Comparison of ENCODE assay signal across 23 cellular contexts in genomic region chr19:1563251-1563650, GRCh38. TPM values are rescaled to one million over a fixed set of nuclear protein-coding genes. Genes with fewer than 3 reads are reported as not detected.
DNase-seq lines count a peak whose midpoint lies in the region; ATAC-seq, FAIRE-seq and TF ChIP-seq lines count a peak whose summit lies in the region.
"Had no signal": no experiment of that assay in that cellular context is flagged by ENCODE, and none has a peak within 500 bp of the region (broad histone marks: within the 10 kb centered on the region; RNA-seq: fewer than 3 reads in every experiment).

No MANE protein-coding gene starts in this region.

- TF ChIP-seq CTCF in H9 (conservative IDR thresholded peaks at IDR 0.05) (no peak), K562 (IDR thresholded peaks at IDR 0.05 in 2 of 3, conservative IDR thresholded peaks at IDR 0.05 in 1 of 3; ENCODE audit: insufficient read depth in 2 of 3, low read depth in 1 of 3, low read length in 3 of 3) (no peak), mesothelial cell of epicardium (IDR thresholded peaks at IDR 0.05; ENCODE audit: unreplicated experiment) (no peak), type B pancreatic cell (conservative IDR thresholded peaks at IDR 0.05) (no peak)

- TF ChIP-seq RAD21 in K562 (CRISPR knock-in tag; conservative IDR thresholded peaks at IDR 0.05 in 1 of 2, IDR thresholded peaks at IDR 0.05 in 1 of 2) = no peak

- no peak for ATAC-seq in K562
- ATAC-seq in HG03196 (IDR thresholded peaks at IDR 0.05; ENCODE audit: unreplicated experiment) = no peak
- ATAC-seq: HepG2, Panc1, SK-N-SH treated with all-trans-retinoic acid at 6 μM for 48 hours had no signal

- H3K9me3 Mint-ChIP-seq in H9 = no peaks in the 10 kb centered on the region
- H3K9me3 Mint-ChIP-seq in mesothelial cell of epicardium = no peaks in the 10 kb centered on the region
- H3K9me3 Mint-ChIP-seq in type B pancreatic cell = no peaks in the 10 kb centered on the region
- H3K9me3 Mint-ChIP-seq: HFFc6 had no signal

- peaks cover 3% of the 10 kb centered on the region; the same call in 1 of the 3 replicates for H3K36me3 ChIP-seq in K562 (ENCODE audit: control insufficient read depth, insufficient read depth, low read length)

- no peak overlapping the region for H3K14ac ChIP-seq in H9 (ENCODE audit: insufficient read depth, low read length)

- intact Hi-C loops in K562 (cut with micrococcal nuclease) = no loop called here

- H3K56ac ChIP-seq in H9 (ENCODE audit: insufficient read length, low read depth, low read length) = no peak overlapping the region

- no peaks in the 10 kb centered on the region for H3K9me3 ChIP-seq in H9 (ENCODE audit: control insufficient read depth, low read depth, low read length)
- H3K9me3 ChIP-seq in K562 (replicated peaks; ENCODE audit: control insufficient read depth, insufficient read depth, low read depth, low read length) = no peaks in the 10 kb centered on the region

- no peak overlapping the region for H4K8ac ChIP-seq in H9 (replicated peaks; ENCODE audit: insufficient read length, low read depth, low read length)

- H3K36me3 Mint-ChIP-seq in H9 (ENCODE audit: insufficient read depth in 1 of 3, low read depth in 3 of 3) (peaks cover 8 to 42% (median 36%) of the 10 kb centered on the region in 3 experiments; a peak in 6 of 7 replicates), mesothelial cell of epicardium (peaks cover 12% of the 10 kb centered on the region), type B pancreatic cell (peaks cover 4% of the 10 kb centered on the region)

- FAIRE-seq in K562 (lab: Jason Lieb, UNC) = no peak
- FAIRE-seq: A204.1, H54, HepG2 had no signal

- H3K27me3 ChIP-seq in H9 (ENCODE audit: insufficient read depth, low read length) (no peaks in the 10 kb centered on the region), K562 (ENCODE audit: control insufficient read depth in 2 of 2, insufficient read depth in 2 of 2, low read length in 2 of 2) (no peaks in the 10 kb centered on the region)

- no peak overlapping the region for H4K5ac ChIP-seq in H9 (ENCODE audit: insufficient read length, low read depth, low read length)

- CTCF ChIA-PET in K562 (lab: Yijun Ruan, JAX; ENCODE audit: low intra/inter-chr PET ratio) = no interaction called here

- H2AK5ac ChIP-seq in H9 (ENCODE audit: insufficient read length, low read length) = no peak overlapping the region

- H3K4ac ChIP-seq in H9 (ENCODE audit: low read depth, low read length) = no peak overlapping the region

- no peaks in the 10 kb centered on the region for H4K20me1 ChIP-seq in H9 (ENCODE audit: control insufficient read depth, insufficient read depth, insufficient read length)
- H4K20me1 ChIP-seq in K562 (replicated peaks; ENCODE audit: control insufficient read depth, insufficient read depth, low read length) = peaks cover 5% of the 10 kb centered on the region

- H3K27ac Mint-ChIP-seq in H9 (peak overlapping the region in 2 of 3 experiments; percentile 56 to 62; a peak in 2 of 7 replicates), mesothelial cell of epicardium (peak overlapping the region; percentile 53), type B pancreatic cell (peak overlapping the region; percentile 29)
- H3K27ac Mint-ChIP-seq: HFFc6 had no signal

- no peak overlapping the region for H2BK12ac ChIP-seq in H9 (ENCODE audit: insufficient read length, low read depth, low read length)

- H3K4me2 ChIP-seq in H9 (ENCODE audit: insufficient read depth, insufficient read length, low read length) (no peak overlapping the region), K562 (ENCODE audit: insufficient read depth, low read length) (no peak overlapping the region)

- peaks cover 8% of the 10 kb centered on the region for H3K79me1 ChIP-seq in H9 (ENCODE audit: insufficient read depth, low read depth, low read length, poor library complexity, severe bottlenecking)

- H3T11ph ChIP-seq in H9 (ENCODE audit: low read length) = no peak overlapping the region

- no peak overlapping the region for H2BK20ac ChIP-seq in H9 (ENCODE audit: low read depth, low read length, poor library complexity, severe bottlenecking)

- POLR2A ChIA-PET in K562 (lab: Yijun Ruan, JAX) = interaction anchor here (0.5 to 0.9 kb wide), 2 partner anchors 22 to 41 kb away, joined by 4 to 5 read pairs; no protein-coding TSS in a partner anchor

- no peaks in the 10 kb centered on the region for H3K4me1 ChIP-seq in H9 (ENCODE audit: insufficient read depth, low read length)
- peaks cover 0 to 55% of the 10 kb centered on the region in 2 experiments; a peak in 4 of 5 replicates for H3K4me1 ChIP-seq in K562 (replicated peaks in 1 of 2; ENCODE audit: control insufficient read depth in 2 of 2, insufficient read depth in 2 of 2, low read length in 2 of 2)

- H3K23ac ChIP-seq in H9 (ENCODE audit: insufficient read length, low read depth, low read length) = no peak overlapping the region

- no peak overlapping the region for H3K9ac ChIP-seq in H9 (ENCODE audit: extremely low read depth, insufficient read length, low read length)
- H3K9ac ChIP-seq in K562 (ENCODE audit: insufficient read depth in 1 of 2, low read depth in 2 of 2, low read length in 2 of 2) = peak overlapping the region in 1 of 2 experiments; percentile 2; a peak in 2 of 4 replicates

- no peaks in the 10 kb centered on the region for H3K27me3 Mint-ChIP-seq in H9 (ENCODE audit: low read depth)
- no peaks in the 10 kb centered on the region for H3K27me3 Mint-ChIP-seq in mesothelial cell of epicardium (ENCODE audit: low read depth)
- H3K27me3 Mint-ChIP-seq in type B pancreatic cell = no peaks in the 10 kb centered on the region

- peaks cover 41% of the 10 kb centered on the region; the same call in 1 of the 2 replicates for H3K79me2 ChIP-seq in H9 (ENCODE audit: insufficient read depth, low read length)
- peaks cover 45% of the 10 kb centered on the region for H3K79me2 ChIP-seq in K562 (ENCODE audit: control insufficient read depth, insufficient read depth, low read length)

- no peak overlapping the region for H2BK120ac ChIP-seq in H9 (ENCODE audit: low read depth, low read length, poor library complexity, severe bottlenecking)

- no peak for TF ChIP-seq EP300 in K562 (IDR thresholded peaks at IDR 0.05; ENCODE audit: low read length)

- H3K4me3 Mint-ChIP-seq in H9 = no peak overlapping the region
- no peak overlapping the region for H3K4me3 Mint-ChIP-seq in mesothelial cell of epicardium
- H3K4me3 Mint-ChIP-seq in type B pancreatic cell = no peak overlapping the region
- H3K4me3 Mint-ChIP-seq: HFFc6 had no signal

- no peak overlapping the region for H3K27ac ChIP-seq in H9 (ENCODE audit: insufficient read length, low read depth, low read length)
- no peak overlapping the region for H3K27ac ChIP-seq in K562 (ENCODE audit: extremely low read depth, low read depth, low read length)
- H3K27ac ChIP-seq: HL-60 had no signal

- H3K23me2 ChIP-seq in H9 (ENCODE audit: insufficient read length, low read depth, low read length, poor library complexity, severe bottlenecking) = no peaks in the 10 kb centered on the region

- H4K91ac ChIP-seq in H9 (ENCODE audit: insufficient read length, low read depth, low read length) = no peak overlapping the region

- no peak overlapping the region for H2BK15ac ChIP-seq in H9 (ENCODE audit: low read depth, low read length)

- TF ChIP-seq POLR2A in K562 (conservative IDR thresholded peaks at IDR 0.05) = no peak

- H2AFZ ChIP-seq in H9 (ENCODE audit: low read length) (no peak overlapping the region), K562 (ENCODE audit: low read depth, low read length) (no peak overlapping the region)

- no peaks in the 10 kb centered on the region for H3K9me1 ChIP-seq in K562 (ENCODE audit: control insufficient read depth, insufficient read depth, low read length)

- no peak overlapping the region for H2BK5ac ChIP-seq in H9 (ENCODE audit: insufficient read length, low read length)

- no peak for DNase-seq in H9
- DNase-seq in K562 (ENCODE audit: extremely low read depth in 1 of 4, low spot score in 3 of 4) = no peak
- DNase-seq in mesothelial cell of epicardium (ENCODE audit: low spot score in 2 of 2, unreplicated experiment in 2 of 2) = no peak
- no peak for DNase-seq in type B pancreatic cell (ENCODE audit: extremely low spot score, unreplicated experiment)
- DNase-seq in midbrain (lab: John Stamatoyannopoulos, UW) = no peak
- no peak for DNase-seq in OCI-M2 (lab: John Stamatoyannopoulos, UW; ENCODE audit: unreplicated experiment)
- DNase-seq: DMS79, HFFc6, KG1, NCI-H1105, NCI-H146, NCI-H2029, NCI-H226, NCI-H510A treated with DMSO at 0.1 percent for 48 hours, NCI-H748 treated with DMSO at 0.1 percent for 48 hours had no signal

- no peak overlapping the region for H3K18ac ChIP-seq in H9 (ENCODE audit: insufficient read length, low read depth, low read length)

- H3K4me3 ChIP-seq in K562 = no peak overlapping the region

- in situ Hi-C loops in K562 (cut with MboI) = no loop called here

- no CpG with 5 or more reads among the region's 6 CpGs for WGBS in H9 (ENCODE audit: extremely low coverage, insufficient read length, low lambda C conversion rate)
- 83% methylated on average over 6 of the region's 6 CpGs for WGBS in K562 (ENCODE audit: insufficient coverage, low coverage, missing lambda C conversion rate)

- BruUV-seq in K562 (replicated peaks; lab: Mats Ljungman, UMichigan) = no TSS peak

- H3K4me1 Mint-ChIP-seq in H9 = peaks cover 0 to 11% of the 10 kb centered on the region in 2 experiments; a peak in 2 of 4 replicates
- peaks cover 8% of the 10 kb centered on the region for H3K4me1 Mint-ChIP-seq in mesothelial cell of epicardium
- peaks cover 7% of the 10 kb centered on the region for H3K4me1 Mint-ChIP-seq in type B pancreatic cell (ENCODE audit: unreplicated experiment)

RNA-seq across cellular contexts. Expression of gene MEX3D, which starts 4.9 kb away (rescaled TPM):
- total RNA-seq in H9 (2021) = 70.4 and 75.9 TPM in 2 replicates
- 1.3 and 3.7 TPM in 2 replicates for total RNA-seq in K562 (2011; cell fraction: chromatin; rRNA removed; ENCODE audit: low replicate concordance)
- 7.0 and 7.7 TPM in 2 replicates for total RNA-seq in K562 (2011; cell fraction: nucleolus; rRNA removed)
- total RNA-seq in K562 (2011; cell fraction: nucleoplasm; rRNA removed) = 3.1 and 3.2 TPM in 2 replicates
- 39.3 and 48.8 TPM in 2 replicates for total RNA-seq in K562 (2014; rRNA removed)
- total RNA-seq in K562 (2014; rRNA removed; fragmentation: Illumina TruSeq; extraction: Trizol) = 5.7 and 6.5 TPM in 2 replicates
- total RNA-seq in K562 (2015; rRNA removed; fragmentation: Illumina TruSeq; extraction: Trizol) = 9.5 and 9.8 TPM in 2 replicates
- 34.0 and 35.9 TPM in 2 replicates for total RNA-seq in K562 (2021)
- 2.6 and 3.3 TPM in 2 replicates for polyA plus RNA-seq in K562 (2011; rRNA removed)
- 3.5 and 29.9 TPM in 2 replicates for polyA plus RNA-seq in K562 (2011; cell fraction: cytosol; rRNA removed)
- polyA plus RNA-seq in K562 (2011; cell fraction: nucleus; rRNA removed) = 2.1 and 5.8 TPM in 2 replicates
- 6.4 and 7.7 TPM in 2 replicates for polyA plus RNA-seq in K562 (2012)
- 2.6 and 4.4 TPM in 2 replicates for polyA plus RNA-seq in K562 (2014; fragmentation: Illumina TruSeq; extraction: Trizol)
- polyA plus RNA-seq in K562 (2014; fragmentation: Nextera tagmentation; extraction: Ambion mirVana) = 1 to 10 TPM; 1.7 to 1.9 TPM
- 11.6 and 11.9 TPM in 2 replicates for polyA plus RNA-seq in K562 (2014; rRNA removed)
- polyA minus RNA-seq in K562 (2011; rRNA and poly(A)+ RNA removed) = 1.0 and 1.6 TPM in 2 replicates
- polyA minus RNA-seq in K562 (2011; cell fraction: cytosol; rRNA and poly(A)+ RNA removed) = 20.2 and 21.8 TPM in 2 replicates
- 2.4 and 3.0 TPM in 2 replicates for polyA minus RNA-seq in K562 (2011; cell fraction: nucleus; rRNA and poly(A)+ RNA removed)
- total RNA-seq in mesothelial cell of epicardium = 91.7 to 96.3 TPM (median 93.1 TPM) in 3 replicates
- 79.0 and 82.0 TPM in 2 replicates for total RNA-seq in type B pancreatic cell (ENCODE audit: low replicate concordance)

RNA-seq across cellular contexts. Expression of gene MBD3, which starts 29.4 kb away (rescaled TPM):
- 126 and 128 TPM in 2 replicates for total RNA-seq in H9 (2021)
- total RNA-seq in K562 (2011; cell fraction: chromatin; rRNA removed; ENCODE audit: low replicate concordance) = 89.8 and 204 TPM in 2 replicates
- total RNA-seq in K562 (2011; cell fraction: nucleolus; rRNA removed) = 153 TPM in 2 replicates
- total RNA-seq in K562 (2011; cell fraction: nucleoplasm; rRNA removed) = 99.7 and 106 TPM in 2 replicates
- total RNA-seq in K562 (2014; rRNA removed) = 135 and 157 TPM in 2 replicates
- total RNA-seq in K562 (2014; rRNA removed; fragmentation: Illumina TruSeq; extraction: Trizol) = 11.4 and 12.6 TPM in 2 replicates
- 51.9 and 62.9 TPM in 2 replicates for total RNA-seq in K562 (2015; rRNA removed; fragmentation: Illumina TruSeq; extraction: Trizol)
- total RNA-seq in K562 (2021) = 114 and 137 TPM in 2 replicates
- 30.9 and 37.9 TPM in 2 replicates for polyA plus RNA-seq in K562 (2011; rRNA removed)
- 58.0 and 173 TPM in 2 replicates for polyA plus RNA-seq in K562 (2011; cell fraction: cytosol; rRNA removed)
- polyA plus RNA-seq in K562 (2011; cell fraction: nucleus; rRNA removed) = 66.0 and 127 TPM in 2 replicates
- polyA plus RNA-seq in K562 (2012) = 65.7 and 74.0 TPM in 2 replicates
- 7.7 and 39.8 TPM in 2 replicates for polyA plus RNA-seq in K562 (2014; fragmentation: Illumina TruSeq; extraction: Trizol)
- under 1 TPM; 0.24 to 0.52 TPM for polyA plus RNA-seq in K562 (2014; fragmentation: Nextera tagmentation; extraction: Ambion mirVana)
- polyA plus RNA-seq in K562 (2014; rRNA removed) = 94.4 and 103 TPM in 2 replicates
- 35.8 and 69.0 TPM in 2 replicates for polyA minus RNA-seq in K562 (2011; rRNA and poly(A)+ RNA removed)
- 99.0 and 105 TPM in 2 replicates for polyA minus RNA-seq in K562 (2011; cell fraction: cytosol; rRNA and poly(A)+ RNA removed)
- polyA minus RNA-seq in K562 (2011; cell fraction: nucleus; rRNA and poly(A)+ RNA removed) = 27.9 and 29.1 TPM in 2 replicates
- total RNA-seq in mesothelial cell of epicardium = 103 to 111 TPM (median 105 TPM) in 3 replicates
- total RNA-seq in type B pancreatic cell (ENCODE audit: low replicate concordance) = 78.8 and 110 TPM in 2 replicates

RNA-seq across cellular contexts. Expression of gene PLK5, which starts 39.4 kb away (rescaled TPM):
- 0.50 and 0.57 TPM in 2 replicates for total RNA-seq in H9 (2021)
- total RNA-seq in K562 (2011; cell fraction: chromatin; rRNA removed; ENCODE audit: low replicate concordance) = 0.25 and 1.2 TPM in 2 replicates
- 0.53 and 0.83 TPM in 2 replicates for total RNA-seq in K562 (2011; cell fraction: nucleolus; rRNA removed)
- 0.44 and 0.53 TPM in 2 replicates for total RNA-seq in K562 (2011; cell fraction: nucleoplasm; rRNA removed)
- total RNA-seq in K562 (2014; rRNA removed) = 0.12 and 0.23 TPM in 2 replicates
- total RNA-seq in K562 (2014; rRNA removed; fragmentation: Illumina TruSeq; extraction: Trizol) = not detected in 2 replicates
- total RNA-seq in K562 (2015; rRNA removed; fragmentation: Illumina TruSeq; extraction: Trizol) = not detected in 2 replicates
- total RNA-seq in K562 (2021) = 0.16 TPM in 1 of 2 replicates, not detected in the other
- polyA plus RNA-seq in K562 (2011; rRNA removed) = 0.04 and 0.08 TPM in 2 replicates
- polyA plus RNA-seq in K562 (2011; cell fraction: cytosol; rRNA removed) = 0.06 and 0.16 TPM in 2 replicates
- 0.81 and 1.6 TPM in 2 replicates for polyA plus RNA-seq in K562 (2011; cell fraction: nucleus; rRNA removed)
- 0.08 TPM in 1 of 2 replicates, not detected in the other for polyA plus RNA-seq in K562 (2012)
- polyA plus RNA-seq in K562 (2014; fragmentation: Illumina TruSeq; extraction: Trizol) = not detected in 2 replicates
- polyA plus RNA-seq in K562 (2014; fragmentation: Nextera tagmentation; extraction: Ambion mirVana) = not detected
- polyA plus RNA-seq in K562 (2014; rRNA removed) = 0.07 and 0.27 TPM in 2 replicates
- not detected in 2 replicates for polyA minus RNA-seq in K562 (2011; rRNA and poly(A)+ RNA removed)
- not detected in 2 replicates for polyA minus RNA-seq in K562 (2011; cell fraction: cytosol; rRNA and poly(A)+ RNA removed)
- 0.67 TPM in 2 replicates for polyA minus RNA-seq in K562 (2011; cell fraction: nucleus; rRNA and poly(A)+ RNA removed)
- total RNA-seq in mesothelial cell of epicardium = 0.38 to 0.51 TPM (median 0.38 TPM) in 3 replicates
- total RNA-seq in type B pancreatic cell (ENCODE audit: low replicate concordance) = 0.24 TPM in 1 of 2 replicates, not detected in the other
- total RNA-seq: HepG2, HT-29 had no signal
- polyA plus RNA-seq: HepG2 had no signal

RNA-seq across cellular contexts. Expression of gene UQCR11, which starts 42.0 kb away (rescaled TPM):
- 166 and 174 TPM in 2 replicates for total RNA-seq in H9 (2021)
- 49.4 and 136 TPM in 2 replicates for total RNA-seq in K562 (2011; cell fraction: chromatin; rRNA removed; ENCODE audit: low replicate concordance)
- 110 and 114 TPM in 2 replicates for total RNA-seq in K562 (2011; cell fraction: nucleolus; rRNA removed)
- total RNA-seq in K562 (2011; cell fraction: nucleoplasm; rRNA removed) = 78.5 and 82.1 TPM in 2 replicates
- 203 and 259 TPM in 2 replicates for total RNA-seq in K562 (2014; rRNA removed)
- total RNA-seq in K562 (2014; rRNA removed; fragmentation: Illumina TruSeq; extraction: Trizol) = 62.7 and 65.9 TPM in 2 replicates
- total RNA-seq in K562 (2015; rRNA removed; fragmentation: Illumina TruSeq; extraction: Trizol) = 94.2 and 104 TPM in 2 replicates
- total RNA-seq in K562 (2021) = 355 and 411 TPM in 2 replicates
- polyA plus RNA-seq in K562 (2011; rRNA removed) = 390 and 494 TPM in 2 replicates
- 245 and 412 TPM in 2 replicates for polyA plus RNA-seq in K562 (2011; cell fraction: cytosol; rRNA removed)
- 128 and 175 TPM in 2 replicates for polyA plus RNA-seq in K562 (2011; cell fraction: nucleus; rRNA removed)
- 203 and 322 TPM in 2 replicates for polyA plus RNA-seq in K562 (2012)
- polyA plus RNA-seq in K562 (2014; fragmentation: Illumina TruSeq; extraction: Trizol) = 57.6 and 122 TPM in 2 replicates
- 100 to 1,000 TPM; 225 to 394 TPM for polyA plus RNA-seq in K562 (2014; fragmentation: Nextera tagmentation; extraction: Ambion mirVana)
- 329 and 366 TPM in 2 replicates for polyA plus RNA-seq in K562 (2014; rRNA removed)
- 24.6 and 35.3 TPM in 2 replicates for polyA minus RNA-seq in K562 (2011; rRNA and poly(A)+ RNA removed)
- polyA minus RNA-seq in K562 (2011; cell fraction: cytosol; rRNA and poly(A)+ RNA removed) = 35.2 and 46.2 TPM in 2 replicates
- 26.8 and 31.8 TPM in 2 replicates for polyA minus RNA-seq in K562 (2011; cell fraction: nucleus; rRNA and poly(A)+ RNA removed)
- 143 to 154 TPM (median 153 TPM) in 3 replicates for total RNA-seq in mesothelial cell of epicardium
- 191 and 290 TPM in 2 replicates for total RNA-seq in type B pancreatic cell (ENCODE audit: low replicate concordance)

RNA-seq across cellular contexts. Expression of gene ADAMTSL5, which starts 50.4 kb away (rescaled TPM):
- total RNA-seq in H9 (2021) (1.4 and 1.5 TPM in 2 replicates), K562 (2014; rRNA removed) (3.0 and 4.7 TPM in 2 replicates), K562 (2014; rRNA removed; fragmentation: Illumina TruSeq; extraction: Trizol) (1.2 and 1.8 TPM in 2 replicates), K562 (2015; rRNA removed; fragmentation: Illumina TruSeq; extraction: Trizol) (2.0 and 2.8 TPM in 2 replicates), K562 (2021) (9.4 and 11.6 TPM in 2 replicates), mesothelial cell of epicardium (4.0 to 4.6 TPM (median 4.3 TPM) in 3 replicates), type B pancreatic cell (ENCODE audit: low replicate concordance) (3.4 and 10.6 TPM in 2 replicates)
- 12.1 and 28.8 TPM in 2 replicates for total RNA-seq in K562 (2011; cell fraction: chromatin; rRNA removed; ENCODE audit: low replicate concordance)
- 14.1 and 17.5 TPM in 2 replicates for total RNA-seq in K562 (2011; cell fraction: nucleolus; rRNA removed)
- total RNA-seq in K562 (2011; cell fraction: nucleoplasm; rRNA removed) = 11.6 and 15.2 TPM in 2 replicates
- polyA plus RNA-seq in K562 (2011; rRNA removed) (4.4 and 6.3 TPM in 2 replicates), K562 (2014; fragmentation: Illumina TruSeq; extraction: Trizol) (4.1 and 5.0 TPM in 2 replicates), K562 (2014; fragmentation: Nextera tagmentation; extraction: Ambion mirVana) (1 to 10 TPM; 1.0 to 1.3 TPM), K562 (2014; rRNA removed) (8.4 and 9.8 TPM in 2 replicates)
- polyA plus RNA-seq in K562 (2011; cell fraction: cytosol; rRNA removed) = 7.7 and 18.9 TPM in 2 replicates
- 18.1 and 35.5 TPM in 2 replicates for polyA plus RNA-seq in K562 (2011; cell fraction: nucleus; rRNA removed)
- 7.6 and 10.3 TPM in 2 replicates for polyA plus RNA-seq in K562 (2012)
- polyA minus RNA-seq in K562 (2011; rRNA and poly(A)+ RNA removed) = 1.6 and 2.7 TPM in 2 replicates
- 5.6 and 15.1 TPM in 2 replicates for polyA minus RNA-seq in K562 (2011; cell fraction: cytosol; rRNA and poly(A)+ RNA removed)
- 3.1 and 4.4 TPM in 2 replicates for polyA minus RNA-seq in K562 (2011; cell fraction: nucleus; rRNA and poly(A)+ RNA removed)
